20 cellular contexts compared by ENCODE assay signal in genomic region chr1:228177183-228177475, GRCh38.
"Had no signal": no experiment of that assay in that cellular context is flagged by ENCODE, and none has a peak within 500 bp of the region (broad histone marks: within the 10 kb centered on the region; RNA-seq: fewer than 3 reads in every experiment).

No MANE protein-coding gene starts in this region.

- H3K9me3 Mint-ChIP-seq: naive B cell, nephron had no signal

- H3K4me3 Mint-ChIP-seq: nephron had no signal

- H3K9ac ChIP-seq: parathyroid adenoma had no signal

- DNase-seq: cortex of kidney; effector CD8-positive, alpha-beta T cell; foreskin melanocyte; hippocampal formation; mesenchymal stem cell; naive B cell; small intestine; stimulated activated CD4-positive, alpha-beta T cell treated with anti-CD3 and anti-CD28 coated beads, Interleukin-12 subunit alpha, Interleukin-12 subunit beta, amount 100 ng/mL, for 4 hours; stimulated activated naive CD4-positive, alpha-beta T cell; stomach; substantia nigra; trophoblast cell had no signal

- H3K36me3 ChIP-seq: uterus had no signal

- H3K27me3 Mint-ChIP-seq: naive B cell had no signal

- H3K27me3 ChIP-seq: dorsolateral prefrontal cortex, heart left ventricle, left lung, stomach, uterus had no signal

- H3K9me3 ChIP-seq: heart left ventricle, stomach, thoracic aorta, uterus had no signal

- H3K27ac ChIP-seq: parathyroid adenoma, thoracic aorta, uterus had no signal

- H3K4me1 ChIP-seq: uterus had no signal

- H3K4me3 ChIP-seq: dorsolateral prefrontal cortex, heart left ventricle, left lung, lung, stomach, thoracic aorta, uterus had no signal

- ATAC-seq: left lung had no signal
